In the genomic region with DNA sequence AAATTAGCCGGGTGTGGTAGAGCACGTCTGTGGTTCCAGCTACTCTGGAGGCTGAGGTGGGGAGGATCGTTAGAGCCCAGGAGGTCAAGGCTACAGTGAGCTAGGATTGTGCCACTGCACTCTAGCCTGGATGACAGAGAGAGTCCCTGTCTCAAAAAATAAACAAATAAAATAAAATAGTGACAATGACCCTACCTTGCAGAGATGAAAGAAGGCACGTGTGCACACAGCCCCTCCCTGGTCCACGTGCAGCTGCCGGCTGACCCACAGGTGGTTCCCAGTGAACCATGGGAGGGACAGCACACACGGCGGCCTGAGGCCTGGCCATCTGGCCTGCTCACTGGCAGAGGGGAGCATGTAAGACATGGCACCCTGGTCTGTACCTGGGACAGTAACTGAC, we compare ENCODE assay signal across 32 cellular contexts. TPM values are rescaled to one million over a fixed set of nuclear protein-coding genes. Genes with fewer than 3 reads are reported as not detected.
"Had no signal": no experiment of that assay in that cellular context is flagged by ENCODE, and none has a peak within 500 bp of the region (broad histone marks: within the 10 kb centered on the region; RNA-seq: fewer than 3 reads in every experiment).

No MANE protein-coding gene starts in this region.

- H3K4me1 Mint-ChIP-seq: activated B cell treated with CpG ODN at 0.5 μM for 24 hours; activated T-helper 17 cell treated with anti-CD3 and anti-CD28 coated beads, Interleukin-2, amount 50 U/mL, for 72 hours had no signal

- H3K27ac ChIP-seq: brain microvascular endothelial cell, esophagus muscularis mucosa, foreskin keratinocyte, gastrocnemius medialis, WERI-Rb-1 had no signal

- H3K36me3 Mint-ChIP-seq: activated naive CD8-positive, alpha-beta T cell; T-cell had no signal

- H3K9me3 ChIP-seq: esophagus muscularis mucosa, gastrocnemius medialis had no signal

- H3K27me3 ChIP-seq: brain microvascular endothelial cell had no signal

- H3K36me3 ChIP-seq: brain microvascular endothelial cell, gastrocnemius medialis, WERI-Rb-1 had no signal

- H3K4me3 ChIP-seq: esophagus muscularis mucosa, gastrocnemius medialis had no signal

- H3K9me3 Mint-ChIP-seq: activated B cell treated with CpG ODN at 0.5 μM for 24 hours; activated CD8-positive, alpha-beta T cell treated with anti-CD3 and anti-CD28 coated beads for 36 hours; activated T-cell treated with anti-CD3 and anti-CD28 coated beads, Interleukin-2, amount 50 U/mL, for 4 hours; activated T-helper 17 cell treated with anti-CD3 and anti-CD28 coated beads, Interleukin-2, amount 50 U/mL, for 72 hours; effector memory CD8-positive, alpha-beta T cell; T-cell; T-helper 1 cell treated with Interleukin-12 subunit alpha and Interleukin-12 subunit beta and Interleukin-4 antibody, amounts not matched to agents 30 μg/mL and 1 μg/mL, for 36 hours; T-helper 2 cell treated with Interferon-gamma antibody and Interleukin-4, amounts not matched to agents 5 μg/mL and 100 μg/mL, for 36 hours had no signal

- ATAC-seq: activated CD4-positive, CD25-positive, alpha-beta regulatory T cell treated with anti-CD3 and anti-CD28 coated beads, Interleukin-2, amount 50 U/mL, for 24 hours; activated CD8-positive, alpha-beta T cell treated with anti-CD3 and anti-CD28 coated beads for 36 hours; activated T-cell treated with anti-CD3 and anti-CD28 coated beads, Interleukin-2, amount 50 U/mL, for 4 hours; activated T-helper 17 cell treated with anti-CD3 and anti-CD28 coated beads, Interleukin-2, amount 50 U/mL, for 72 hours; effector memory CD8-positive, alpha-beta T cell; foreskin keratinocyte; gastrocnemius medialis; T-cell had no signal

- H3K4me3 Mint-ChIP-seq: activated B cell treated with CpG ODN at 0.5 μM for 24 hours; activated CD8-positive, alpha-beta T cell treated with anti-CD3 and anti-CD28 coated beads for 36 hours; activated naive CD8-positive, alpha-beta T cell; activated T-cell treated with anti-CD3 and anti-CD28 coated beads, Interleukin-2, amount 50 U/mL, for 4 hours; activated T-helper 17 cell treated with anti-CD3 and anti-CD28 coated beads, Interleukin-2, amount 50 U/mL, for 72 hours; effector memory CD8-positive, alpha-beta T cell; T-cell; T-helper 1 cell treated with Interleukin-12 subunit alpha and Interleukin-12 subunit beta and Interleukin-4 antibody, amounts not matched to agents 30 μg/mL and 1 μg/mL, for 36 hours; T-helper 2 cell treated with Interferon-gamma antibody and Interleukin-4, amounts not matched to agents 5 μg/mL and 100 μg/mL, for 36 hours had no signal

- H3K4me1 ChIP-seq: foreskin keratinocyte, gastrocnemius medialis had no signal

- H3K27ac Mint-ChIP-seq: activated B cell treated with CpG ODN at 0.5 μM for 24 hours; activated CD8-positive, alpha-beta T cell treated with anti-CD3 and anti-CD28 coated beads for 36 hours; activated naive CD8-positive, alpha-beta T cell; activated T-helper 17 cell treated with anti-CD3 and anti-CD28 coated beads, Interleukin-2, amount 50 U/mL, for 72 hours; effector memory CD8-positive, alpha-beta T cell; T-cell; T-helper 1 cell treated with Interleukin-12 subunit alpha and Interleukin-12 subunit beta and Interleukin-4 antibody, amounts not matched to agents 30 μg/mL and 1 μg/mL, for 36 hours; T-helper 2 cell treated with Interferon-gamma antibody and Interleukin-4, amounts not matched to agents 5 μg/mL and 100 μg/mL, for 36 hours had no signal

- FAIRE-seq: colon had no signal

- DNase-seq: activated B cell treated with CpG ODN at 0.5 μM for 24 hours; activated CD4-positive, alpha-beta T cell treated with anti-CD3 and anti-CD28 coated beads for 48 hours; activated CD4-positive, alpha-beta T cell treated with anti-CD3 and anti-CD28 coated beads, Interleukin-2, amount 50 U/mL, for 1 hour; activated CD4-positive, alpha-beta T cell treated with anti-CD3 and anti-CD28 coated beads, Interleukin-2, amount 50 U/mL, for 48 hours; activated CD8-positive, alpha-beta memory T cell treated with anti-CD3 and anti-CD28 coated beads for 24 hours; activated CD8-positive, alpha-beta T cell treated with anti-CD3 and anti-CD28 coated beads for 36 hours; activated effector memory CD4-positive, alpha-beta T cell treated with Interleukin-2 at 50 U/mL for 16 hours; activated gamma-delta T cell treated with Interleukin-2 at 50 U/mL for 16 hours; activated naive CD4-positive, alpha-beta T cell treated with anti-CD3 and anti-CD28 coated beads, Interleukin-2, amount 50 U/mL, for 16 hours; activated naive CD4-positive, alpha-beta T cell treated with Interleukin-2 at 50 U/mL for 16 hours; activated T-cell treated with anti-CD3 and anti-CD28 coated beads, Interleukin-2, amount 50 U/mL, for 4 hours; amniotic stem cell; anterior cingulate cortex; caudate nucleus; cortex of kidney; dermis blood vessel endothelial cell; effector CD4-positive, alpha-beta T cell; effector memory CD8-positive, alpha-beta T cell; erythroblast; gastrocnemius medialis; T-cell; T1000; WERI-Rb-1 had no signal

RNA-seq across cellular contexts. Expression of a gene that starts 4.7 kb away (rescaled TPM):
- total RNA-seq: activated B cell treated with CpG ODN at 0.5 μM for 24 hours; activated T-cell treated with anti-CD3 and anti-CD28 coated beads, Interleukin-2, amount 50 U/mL, for 4 hours had no signal

RNA-seq across cellular contexts. Expression of a gene that starts 34.5 kb away (rescaled TPM):
- total RNA-seq: activated B cell treated with CpG ODN at 0.5 μM for 24 hours had no signal
